8 cellular contexts compared by ENCODE assay signal in the genomic region with DNA sequence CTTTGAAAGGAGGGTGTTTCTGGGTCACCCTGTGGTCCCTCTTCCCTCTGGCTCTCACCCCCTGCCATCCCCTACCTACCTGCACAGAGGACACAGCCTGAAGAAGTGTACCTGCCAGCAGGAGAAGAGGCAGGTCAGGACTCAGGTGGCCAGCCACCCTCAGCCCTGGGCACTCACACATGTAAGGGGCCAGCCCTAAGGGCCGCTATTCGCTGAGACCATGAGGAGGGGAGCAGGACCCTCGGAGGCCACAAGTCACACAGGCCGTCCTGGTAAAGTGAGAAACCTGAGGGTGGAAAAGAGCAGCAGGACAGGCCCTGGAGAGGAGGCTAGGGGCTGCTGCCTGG. TPM values are rescaled to one million over a fixed set of nuclear protein-coding genes. Genes with fewer than 3 reads are reported as not detected.
A peak's percentile ranks its signal among the peaks of the same experiment; 100 is the strongest.
DNase-seq lines count a peak whose midpoint lies in the region; ATAC-seq and TF ChIP-seq lines count a peak whose summit lies in the region.

No MANE protein-coding gene starts in this region.

- H3K36me3 ChIP-seq in SK-N-MC (ENCODE audit: insufficient read depth, low read length) (peaks cover 37% of the 10 kb centered on the region), spleen (peaks cover 0 to 28% (median 0%) of the 10 kb centered on the region in 6 donors)

- DNase-seq in SK-N-MC (ENCODE audit: low read depth, low spot score) (no peak), glutamatergic neuron (no peak), spleen (no peak), OCI-M1 (lab: John Stamatoyannopoulos, UW) (no peak)
- no peak for DNase-seq in stimulated activated CD4-positive, alpha-beta T cell treated with anti-CD3 and anti-CD28 coated beads, Interleukin-2, amount 100 ng/mL, for 48 hours
- no peak for DNase-seq in stimulated activated CD4-positive, alpha-beta T cell treated with anti-CD3 and anti-CD28 coated beads, Interleukin-12 subunit alpha, Interleukin-12 subunit beta, amount 100 ng/mL, for 4 hours

- no peak for TF ChIP-seq POLR2A in spleen (IDR thresholded peaks at IDR 0.05)

- 16 to 30% (median 25%) methylated on average over 4 of the region's 4 CpGs for WGBS in spleen, 5 donors

- no peaks in the 10 kb centered on the region for H3K27me3 ChIP-seq in spleen (replicated peaks in 1 of 7)

- peaks cover 10% of the 10 kb centered on the region for H3K4me1 Mint-ChIP-seq in glutamatergic neuron (ENCODE audit: low read depth, unreplicated experiment)

- peak overlapping the region; percentile 91 for H3K4me3 Mint-ChIP-seq in glutamatergic neuron (ENCODE audit: unreplicated experiment)

- peaks cover 18% of the 10 kb centered on the region for H3K27me3 Mint-ChIP-seq in glutamatergic neuron (ENCODE audit: unreplicated experiment)

- H3K9ac ChIP-seq in SK-N-MC (ENCODE audit: insufficient read length): peak overlapping the region; percentile 90

- H3K9me3 ChIP-seq in SK-N-MC (ENCODE audit: low read depth, low read length): no peaks in the 10 kb centered on the region
- no peaks in the 10 kb centered on the region for H3K9me3 ChIP-seq in spleen

- H3K27ac ChIP-seq in SK-N-MC (no peak overlapping the region), spleen (peak overlapping the region in 7 of 8 donors; percentile 92 to 99 (median 94))

- TF ChIP-seq CTCF in glutamatergic neuron (IDR thresholded peaks at IDR 0.05; ENCODE audit: partially characterized antibody, unreplicated experiment): no peak
- TF ChIP-seq CTCF in spleen (IDR thresholded peaks at IDR 0.05 in 8 of 11, conservative IDR thresholded peaks at IDR 0.05 in 3 of 11): no peak

- H3K36me3 Mint-ChIP-seq in glutamatergic neuron (ENCODE audit: unreplicated experiment): peaks cover 7% of the 10 kb centered on the region

- H3K27ac Mint-ChIP-seq in glutamatergic neuron (ENCODE audit: unreplicated experiment): peak overlapping the region; percentile 93

- ATAC-seq in GM21515 (IDR thresholded peaks at IDR 0.05; ENCODE audit: unreplicated experiment): peak; percentile 1
- no peak for ATAC-seq in HG03457 (IDR thresholded peaks at IDR 0.05; ENCODE audit: unreplicated experiment)

- intact Hi-C loops in spleen (cut with DNase I; ENCODE audit: low total_unique reads): no loop called here

- peaks cover 14 to 79% (median 36%) of the 10 kb centered on the region in 6 donors for H3K4me1 ChIP-seq in spleen

- H3K9me3 Mint-ChIP-seq in glutamatergic neuron (ENCODE audit: unreplicated experiment): peaks cover 19% of the 10 kb centered on the region

- peak overlapping the region; percentile 95 for H3K4me3 ChIP-seq in SK-N-MC
- H3K4me3 ChIP-seq in spleen: peak overlapping the region; percentile 48 to 76 (median 54)

RNA-seq across cellular contexts. Expression of a gene that starts 1.2 kb away (rescaled TPM):
- total RNA-seq in glutamatergic neuron (ENCODE audit: unreplicated experiment) (60.2 TPM), spleen (10 to 100 TPM; 33.5 to 81.1 (median 45.9) TPM)
- polyA plus RNA-seq in spleen: 100 to 1,000 TPM in 2 of 3 donors, 10 to 100 TPM in 1; 57.1 to 138 (median 125) TPM

RNA-seq across cellular contexts. Expression of a gene that starts 19.7 kb away (rescaled TPM):
- total RNA-seq in glutamatergic neuron (ENCODE audit: unreplicated experiment): 30.5 TPM
- 10 to 100 TPM; 32.6 to 43.1 (median 41.3) TPM for total RNA-seq in spleen
- polyA plus RNA-seq in spleen: 10 to 100 TPM; 13.2 to 19.8 (median 16.6) TPM

RNA-seq across cellular contexts. Expression of a gene that starts 32.0 kb away (rescaled TPM):
- total RNA-seq in glutamatergic neuron (ENCODE audit: unreplicated experiment): 74.0 TPM
- 10 to 100 TPM; 29.1 to 43.3 (median 30.7) TPM for total RNA-seq in spleen
- polyA plus RNA-seq in spleen: 10 to 100 TPM; 10.1 to 23.1 (median 11.3) TPM

RNA-seq across cellular contexts. Expression of a gene that starts 48.3 kb away (rescaled TPM):
- 11.5 TPM for total RNA-seq in glutamatergic neuron (ENCODE audit: unreplicated experiment)
- 10 to 100 TPM in 6 of 7 donors, 1 to 10 TPM in 1; 10.0 to 23.1 (median 12.3) TPM for total RNA-seq in spleen
- polyA plus RNA-seq in spleen: 10 to 100 TPM in 1 of 3 donors, 1 to 10 TPM in 2; 7.2 to 11.7 (median 9.9) TPM
